Comparison of ENCODE assay signal across 25 cellular contexts in the genomic region with DNA sequence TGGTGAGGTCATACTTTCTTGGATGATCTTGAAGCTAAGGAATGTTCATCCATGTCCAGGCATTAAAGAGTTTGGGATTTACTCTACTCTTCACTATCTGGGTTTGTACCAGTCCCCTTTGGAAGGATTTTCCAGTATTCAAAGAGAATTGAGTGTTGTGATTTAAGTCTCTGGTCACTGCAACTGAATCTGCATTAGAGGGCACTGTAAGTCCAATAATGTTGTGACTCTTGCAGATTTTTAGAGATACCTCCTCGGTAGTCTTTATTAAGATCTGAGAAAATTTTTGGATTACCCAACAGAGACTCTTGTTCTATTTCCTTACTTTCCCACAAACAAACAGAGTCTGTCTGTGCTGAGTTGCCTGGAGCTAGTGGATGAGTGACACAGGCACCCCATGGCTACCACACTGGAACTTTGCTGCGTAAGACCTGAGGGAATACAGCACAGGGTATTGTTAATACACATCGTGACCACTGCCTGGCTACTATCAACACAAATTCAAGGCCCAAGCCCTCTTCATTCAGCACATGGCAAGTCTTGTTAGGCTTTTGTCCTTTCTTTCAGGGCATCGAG.
DNase-seq lines count a peak whose midpoint lies in the region; ATAC-seq and TF ChIP-seq lines count a peak whose summit lies in the region.
"Had no signal": no experiment of that assay in that cellular context is flagged by ENCODE, and none has a peak within 500 bp of the region (broad histone marks: within the 10 kb centered on the region; RNA-seq: fewer than 3 reads in every experiment).

No MANE protein-coding gene starts in this region.

- TF ChIP-seq POLR2A in right lobe of liver (IDR thresholded peaks at IDR 0.05) = no peak

- no peaks in the 10 kb centered on the region for H3K27me3 ChIP-seq in H9 (ENCODE audit: insufficient read depth, low read length)
- H3K27me3 ChIP-seq in endodermal cell (ENCODE audit: control insufficient read depth, insufficient read depth, low read length, poor library complexity, severe bottlenecking) = peaks cover 16% of the 10 kb centered on the region
- peaks cover 0 to 3% of the 10 kb centered on the region in 2 donors for H3K27me3 ChIP-seq in right lobe of liver
- H3K27me3 ChIP-seq: MG63, SJCRH30 had no signal

- no peak overlapping the region for H4K5ac ChIP-seq in H9 (ENCODE audit: insufficient read length, low read depth, low read length)

- H2BK20ac ChIP-seq in H9 (ENCODE audit: low read depth, low read length, poor library complexity, severe bottlenecking) = no peak overlapping the region

- no peaks in the 10 kb centered on the region for H3K36me3 ChIP-seq in endodermal cell (ENCODE audit: control insufficient read depth, insufficient read depth, low read length)
- H3K36me3 ChIP-seq in right lobe of liver = no peaks in the 10 kb centered on the region
- H3K36me3 ChIP-seq: BLaER1, HAP-1, MG63, SJCRH30 had no signal

- no peak overlapping the region for H3K9ac ChIP-seq in H9 (ENCODE audit: extremely low read depth, insufficient read length, low read length)
- no peak overlapping the region for H3K9ac ChIP-seq in endodermal cell (ENCODE audit: extremely low read depth, low read length, poor library complexity, severe bottlenecking)
- H3K9ac ChIP-seq: BLaER1 had no signal

- peak overlapping the region in 1 of 3 experiments; percentile 54; a peak in 2 of 7 replicates for H3K27ac Mint-ChIP-seq in H9
- no peak overlapping the region for H3K27ac Mint-ChIP-seq in endodermal cell
- H3K27ac Mint-ChIP-seq: CD4-positive, CD25-positive, alpha-beta regulatory T cell; HFFc6; T-cell had no signal

- WGBS in H9 (ENCODE audit: extremely low coverage, insufficient read length, low lambda C conversion rate) = no CpG with 5 or more reads among the region's 4 CpGs
- WGBS in endodermal cell (ENCODE audit: insufficient coverage in 1 of 2, insufficient read length in 1 of 2), 2 experiments = 87 to 100% methylated on average over 1 to 4 of the region's 4 CpGs
- 30% methylated on average over 3 of the region's 4 CpGs for WGBS in right lobe of liver (ENCODE audit: insufficient coverage, low coverage, low lambda C conversion rate, missing lambda C conversion rate)

- no peaks in the 10 kb centered on the region for H3K79me1 ChIP-seq in H9 (ENCODE audit: insufficient read depth, low read depth, low read length, poor library complexity, severe bottlenecking)

- no peak overlapping the region for H2BK120ac ChIP-seq in H9 (ENCODE audit: low read depth, low read length, poor library complexity, severe bottlenecking)

- no peak overlapping the region for H3K4me3 ChIP-seq in endodermal cell (ENCODE audit: low read length)
- no peak overlapping the region for H3K4me3 ChIP-seq in right lobe of liver
- H3K4me3 ChIP-seq: BLaER1, HAP-1, MG63, PC-9, SJCRH30 had no signal

- H2AK5ac ChIP-seq in H9 (ENCODE audit: insufficient read length, low read length) = no peak overlapping the region

- H3K4me1 Mint-ChIP-seq in H9 = peaks cover 9 to 12% of the 10 kb centered on the region in 2 experiments; a peak in 3 of 4 replicates
- peaks cover 5% of the 10 kb centered on the region for H3K4me1 Mint-ChIP-seq in endodermal cell
- H3K4me1 Mint-ChIP-seq: CD4-positive, CD25-positive, alpha-beta regulatory T cell; T-cell had no signal

- no peak overlapping the region for H2BK12ac ChIP-seq in H9 (ENCODE audit: insufficient read length, low read depth, low read length)

- no peak overlapping the region for H3K4me3 Mint-ChIP-seq in H9
- H3K4me3 Mint-ChIP-seq in endodermal cell = no peak overlapping the region
- H3K4me3 Mint-ChIP-seq: CD4-positive, CD25-positive, alpha-beta regulatory T cell; HFFc6; T-cell had no signal

- DNase-seq in Ammon's horn (ENCODE audit: low spot score) (peak; percentile 5), H9 (no peak), endodermal cell (no peak), inferior parietal cortex (ENCODE audit: extremely low spot score) (peak; percentile 6), SKM-1 (lab: John Stamatoyannopoulos, UW; ENCODE audit: unreplicated experiment) (no peak), right lobe of liver (no peak)
- DNase-seq: CD4-positive, CD25-positive, alpha-beta regulatory T cell; DMS79 treated with DMSO at 0.1 percent for 48 hours; HFFc6; IMR-90; KG1; MG63; NCI-H1694; NCI-H2029 treated with DMSO at 0.1 percent for 48 hours; NCI-H226; NCI-H510A; NK-92 treated with Interleukin-12 subunit alpha and Interleukin-12 subunit beta, amount 100 ng/mL, for 24 hours; PC-9; SJCRH30; T-cell had no signal

- H3K27me3 Mint-ChIP-seq in H9 (ENCODE audit: low read depth) (no peaks in the 10 kb centered on the region), endodermal cell (ENCODE audit: insufficient read depth) (peaks cover 3% of the 10 kb centered on the region)
- H3K27me3 Mint-ChIP-seq: CD4-positive, CD25-positive, alpha-beta regulatory T cell had no signal

- peaks cover 18 to 23% of the 10 kb centered on the region in 2 experiments for H3K9me3 Mint-ChIP-seq in H9
- peaks cover 11% of the 10 kb centered on the region for H3K9me3 Mint-ChIP-seq in endodermal cell
- H3K9me3 Mint-ChIP-seq: T-cell had no signal

- no peak overlapping the region for H3K4ac ChIP-seq in H9 (ENCODE audit: low read depth, low read length)

- H3K79me2 ChIP-seq in H9 (ENCODE audit: insufficient read depth, low read length) = no peaks in the 10 kb centered on the region

- no peak overlapping the region for H4K8ac ChIP-seq in H9 (replicated peaks; ENCODE audit: insufficient read length, low read depth, low read length)

- H3K56ac ChIP-seq in H9 (ENCODE audit: insufficient read length, low read depth, low read length) = no peak overlapping the region

- H2AFZ ChIP-seq in H9 (ENCODE audit: low read length) = no peak overlapping the region
- H2AFZ ChIP-seq: PC-9 had no signal

- H3K14ac ChIP-seq in H9 (ENCODE audit: insufficient read depth, low read length) = no peak overlapping the region

- H3K36me3 Mint-ChIP-seq in H9 (ENCODE audit: insufficient read depth in 1 of 3, low read depth in 3 of 3) (peaks cover 0 to 35% (median 11%) of the 10 kb centered on the region in 3 experiments; a peak in 5 of 7 replicates), endodermal cell (ENCODE audit: low read depth) (no peaks in the 10 kb centered on the region)
- H3K36me3 Mint-ChIP-seq: CD4-positive, CD25-positive, alpha-beta regulatory T cell; T-cell had no signal

- H3K4me1 ChIP-seq in H9 (ENCODE audit: insufficient read depth, low read length) (no peaks in the 10 kb centered on the region), endodermal cell (ENCODE audit: control insufficient read depth, insufficient read depth, low read length) (no peaks in the 10 kb centered on the region), right lobe of liver (no peaks in the 10 kb centered on the region)
- H3K4me1 ChIP-seq: BLaER1, HAP-1, SJCRH30 had no signal

- H3K4me2 ChIP-seq in H9 (ENCODE audit: insufficient read depth, insufficient read length, low read length) = no peak overlapping the region
- H3K4me2 ChIP-seq: BLaER1, PC-9 had no signal

- no peak overlapping the region for H3K18ac ChIP-seq in H9 (ENCODE audit: insufficient read length, low read depth, low read length)

- H4K20me1 ChIP-seq in H9 (ENCODE audit: control insufficient read depth, insufficient read depth, insufficient read length) = no peaks in the 10 kb centered on the region
- H4K20me1 ChIP-seq: BLaER1 had no signal

- no peak overlapping the region for H3T11ph ChIP-seq in H9 (ENCODE audit: low read length)

- no peak overlapping the region for H2BK5ac ChIP-seq in H9 (ENCODE audit: insufficient read length, low read length)

- no peak overlapping the region for H4K91ac ChIP-seq in H9 (ENCODE audit: insufficient read length, low read depth, low read length)

- peak; percentile 59; the same call in 2 of the 3 replicates for TF ChIP-seq CTCF in H9 (conservative IDR thresholded peaks at IDR 0.05)
- peak; percentile 57 for TF ChIP-seq CTCF in endodermal cell (conservative IDR thresholded peaks at IDR 0.05)
- TF ChIP-seq CTCF in right lobe of liver (IDR thresholded peaks at IDR 0.05) = no peak

- no peak overlapping the region for H3K23ac ChIP-seq in H9 (ENCODE audit: insufficient read length, low read depth, low read length)

- no peak overlapping the region for H2BK15ac ChIP-seq in H9 (ENCODE audit: low read depth, low read length)

- H3K9me3 ChIP-seq in H9 (ENCODE audit: control insufficient read depth, low read depth, low read length) (no peaks in the 10 kb centered on the region), endodermal cell (ENCODE audit: control insufficient read depth, low read length) (no peaks in the 10 kb centered on the region), right lobe of liver (peaks cover 0 to 9% (median 2%) of the 10 kb centered on the region in 4 donors)
- H3K9me3 ChIP-seq: BLaER1, HAP-1, MG63, SJCRH30 had no signal

- H3K27ac ChIP-seq in H9 (ENCODE audit: insufficient read length, low read depth, low read length) (no peak overlapping the region), endodermal cell (ENCODE audit: low read depth, low read length) (no peak overlapping the region), right lobe of liver (no peak overlapping the region)
- H3K27ac ChIP-seq: BLaER1, PC-9, SJCRH30 had no signal

- H3K23me2 ChIP-seq in H9 (ENCODE audit: insufficient read length, low read depth, low read length, poor library complexity, severe bottlenecking) = no peaks in the 10 kb centered on the region

- no peak for ATAC-seq in GM19351 (IDR thresholded peaks at IDR 0.05; ENCODE audit: unreplicated experiment)
- ATAC-seq in GM21825 (IDR thresholded peaks at IDR 0.05; ENCODE audit: unreplicated experiment) = no peak
- no peak for ATAC-seq in right lobe of liver
- ATAC-seq: Right ventricle myocardium inferior, T-cell had no signal

- intact Hi-C loops in right lobe of liver (cut with DNase I) = no loop called here

Comparison
In these comparisons a context has a peak if more than half of its experiments do, and no peak if none do; other contexts are left out.
1. DNase-seq: peak in Ammon's horn (single experiment) and inferior parietal cortex (single experiment); none in H9 (single experiment), endodermal cell (single experiment), SKM-1 (single experiment) and right lobe of liver (0 of 3).
2. CTCF ChIP-seq: peak in H9 (single experiment) and endodermal cell (single experiment); none in right lobe of liver (0 of 4).